Comparison of ENCODE assay signal across 8 cellular contexts in the genomic region with DNA sequence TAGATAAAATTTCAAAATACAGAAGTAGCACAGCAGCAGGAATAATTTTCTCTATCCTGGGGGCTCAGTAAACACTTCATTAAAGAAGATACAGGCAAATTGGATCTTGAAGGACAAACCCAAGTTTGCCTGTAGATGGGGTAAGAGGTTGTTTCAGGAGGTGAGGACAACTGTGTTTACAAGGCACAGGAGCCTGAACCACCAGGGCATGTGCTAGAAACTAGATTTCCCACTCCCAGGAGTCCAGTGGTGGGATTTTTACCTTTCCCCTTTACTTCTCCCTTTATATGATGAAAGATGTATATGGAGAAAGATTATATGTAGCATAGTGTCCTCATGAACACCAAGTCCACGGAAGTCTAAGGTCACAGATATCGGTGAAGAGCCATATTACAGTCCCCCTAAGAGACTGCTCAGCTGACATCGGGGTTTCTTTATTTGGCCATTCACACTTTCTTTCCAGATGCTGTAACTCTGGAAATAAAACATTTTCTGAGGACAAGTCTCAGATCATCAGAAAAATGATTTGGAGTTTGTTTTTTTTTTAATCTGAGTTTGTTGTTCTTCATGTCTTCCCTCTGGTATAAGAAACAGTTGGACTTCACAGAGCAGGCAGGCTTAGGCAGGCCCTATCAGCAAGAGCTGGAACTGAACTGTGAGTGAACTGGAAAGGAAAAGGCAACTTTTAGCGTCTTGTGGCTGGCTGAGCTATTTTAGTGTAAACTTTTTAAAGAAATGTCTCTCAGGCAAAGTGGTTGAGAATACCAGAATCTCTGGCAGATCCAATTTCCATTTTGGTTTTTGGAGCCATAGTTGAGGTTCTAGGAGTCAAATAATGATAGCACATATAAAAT. TPM values are rescaled to one million over a fixed set of nuclear protein-coding genes. Genes with fewer than 3 reads are reported as not detected.
DNase-seq lines count a peak whose midpoint lies in the region; FAIRE-seq and TF ChIP-seq lines count a peak whose summit lies in the region.

No MANE protein-coding gene starts in this region.

- in situ Hi-C loops in ACHN (cut with HindIII; ENCODE audit: low pct_ligation_motif_present, low pct_unique_long_range_greater_than_20kb, low sequenced_read_pairs), result no loop called here

- H2AFZ ChIP-seq in OCI-LY7 (ENCODE audit: low read length) (no peak overlapping the region), smooth muscle cell (ENCODE audit: low read depth) (no peak overlapping the region)

- no peaks in the 10 kb centered on the region for H3K27me3 ChIP-seq in smooth muscle cell (ENCODE audit: low read depth)
- no peaks in the 10 kb centered on the region for H3K27me3 ChIP-seq in SJCRH30

- H3K36me3 ChIP-seq in OCI-LY7 (ENCODE audit: insufficient read depth, low read length), result no peaks in the 10 kb centered on the region
- no peaks in the 10 kb centered on the region for H3K36me3 ChIP-seq in smooth muscle cell (ENCODE audit: low read depth)
- H3K36me3 ChIP-seq in SJCRH30, result no peaks in the 10 kb centered on the region

- TF ChIP-seq POLR2A in erythroblast (IDR thresholded peaks at IDR 0.05; ENCODE audit: low read length), result no peak

- CTCF ChIA-PET in OCI-LY7 (lab: Charles Lee; ENCODE audit: unreplicated experiment), result interaction anchor here (0.5 kb wide), 1 partner anchor 135 kb away, joined by 4 read pairs; no protein-coding TSS in a partner anchor

- peaks cover 5% of the 10 kb centered on the region for H3F3A ChIP-seq in smooth muscle cell (ENCODE audit: low read depth)

- H3K79me2 ChIP-seq in OCI-LY7 (ENCODE audit: insufficient read depth, low read depth, low read length), result no peaks in the 10 kb centered on the region
- peaks cover 11% of the 10 kb centered on the region for H3K79me2 ChIP-seq in smooth muscle cell (ENCODE audit: low read depth)

- H4K20me1 ChIP-seq in OCI-LY7 (ENCODE audit: insufficient read depth, low read length), result no peaks in the 10 kb centered on the region
- peaks cover 48% of the 10 kb centered on the region for H4K20me1 ChIP-seq in smooth muscle cell (ENCODE audit: low read depth)

- intact Hi-C loops in OCI-LY7 (cut with micrococcal nuclease; ENCODE audit: unreplicated experiment), result loop anchor here (1.0 to 2.0 kb wide), 3 partner anchors 51 to 136 kb away; no protein-coding TSS in a partner anchor

- POLR2A ChIA-PET in OCI-LY7 (lab: Charles Lee), result interaction anchor here (0.8 to 1.5 kb wide), 2 partner anchors 12 to 20 kb away, joined by 3 read pairs; no protein-coding TSS in a partner anchor

- peak overlapping the region; percentile 7 for H3K9ac ChIP-seq in smooth muscle cell (ENCODE audit: low read depth)

- no peak overlapping the region for H3K4me3 ChIP-seq in OCI-LY7 (ENCODE audit: low read depth, low read length, poor library complexity, severe bottlenecking)
- no peak overlapping the region for H3K4me3 ChIP-seq in smooth muscle cell
- no peak overlapping the region for H3K4me3 ChIP-seq in SJCRH30

- TF ChIP-seq CTCF in OCI-LY7 (conservative IDR thresholded peaks at IDR 0.05; ENCODE audit: low read length) (peak; percentile 76), smooth muscle cell (IDR thresholded peaks at IDR 0.05; ENCODE audit: borderline replicate concordance, insufficient read depth, poor library complexity, severe bottlenecking) (no peak)

- BruUV-seq in OCI-LY7 (replicated peaks; lab: Mats Ljungman, UMichigan), result no TSS peak

- peaks cover 11% of the 10 kb centered on the region for H3K4me1 ChIP-seq in OCI-LY7 (ENCODE audit: insufficient read depth, low read length, poor library complexity, severe bottlenecking)
- H3K4me1 ChIP-seq in smooth muscle cell (ENCODE audit: low read depth), result no peaks in the 10 kb centered on the region
- H3K4me1 ChIP-seq in SJCRH30, result no peaks in the 10 kb centered on the region

- 81% methylated on average over 4 of the region's 4 CpGs for WGBS in smooth muscle cell (ENCODE audit: low lambda C conversion rate)

- H3K4me2 ChIP-seq in OCI-LY7 (ENCODE audit: low read length) (no peak overlapping the region), smooth muscle cell (no peak overlapping the region)

- H3K9me2 ChIP-seq in OCI-LY7 (ENCODE audit: insufficient read depth, low read length), result no peaks in the 10 kb centered on the region

- FAIRE-seq in GM18507 (lab: Jason Lieb, UNC), result peak; percentile 81

- H3K9me3 ChIP-seq in OCI-LY7 (ENCODE audit: low read length), result no peaks in the 10 kb centered on the region
- no peaks in the 10 kb centered on the region for H3K9me3 ChIP-seq in smooth muscle cell (replicated peaks; ENCODE audit: low read depth)
- peaks cover 7% of the 10 kb centered on the region for H3K9me3 ChIP-seq in SJCRH30 (replicated peaks)

- DNase-seq in ACHN (peak; percentile 11), GM18507 (ENCODE audit: extremely low spot score, insufficient read length, low read depth) (no peak), OCI-LY7 (ENCODE audit: low spot score) (peak; percentile 58), erythroblast (lab: John Stamatoyannopoulos, UW) (peak; percentile 40 to 58), smooth muscle cell (lab: John Stamatoyannopoulos, UW; ENCODE audit: unreplicated experiment) (no peak), SJCRH30 (no peak), NCI-H510A (lab: John Stamatoyannopoulos, UW) (no peak)
- DNase-seq in activated CD4-positive, alpha-beta T cell treated with anti-CD3 and anti-CD28 coated beads, Interleukin-2, amount 50 U/mL, for 1 hour, result no peak

- H3K27ac ChIP-seq in OCI-LY7 (ENCODE audit: low read depth, low read length, poor library complexity, severe bottlenecking), result no peak overlapping the region
- peak overlapping the region; percentile 56 for H3K27ac ChIP-seq in smooth muscle cell (ENCODE audit: low read depth)
- no peak overlapping the region for H3K27ac ChIP-seq in SJCRH30

RNA-seq across cellular contexts. Expression of gene EVL, which starts 8.0 kb away (rescaled TPM):
- total RNA-seq in OCI-LY7 (2014; rRNA removed; shearing (Covaris generic)), result 154 and 206 TPM in 2 replicates
- total RNA-seq in OCI-LY7 (2022) (298 and 324 TPM in 2 replicates), smooth muscle cell (19.5 and 22.0 TPM in 2 replicates)
- 26.3 and 31.3 TPM in 2 replicates for polyA plus RNA-seq in smooth muscle cell
- total RNA-seq in SJCRH30 (2014; rRNA removed; shearing (Covaris generic)), result 27.1 and 31.5 TPM in 2 replicates

Comparison
In these comparisons a context has a peak if more than half of its experiments do, and no peak if none do; other contexts are left out.
1. DNase-seq: peak in ACHN (single experiment), OCI-LY7 (single experiment) and erythroblast (2 of 2); none in GM18507 (single experiment), smooth muscle cell (single experiment), SJCRH30 (0 of 2), NCI-H510A (single experiment) and activated CD4-positive, alpha-beta T cell treated with anti-CD3 and anti-CD28 coated beads, Interleukin-2, amount 50 U/mL, for 1 hour (single experiment).